In the genomic region with DNA sequence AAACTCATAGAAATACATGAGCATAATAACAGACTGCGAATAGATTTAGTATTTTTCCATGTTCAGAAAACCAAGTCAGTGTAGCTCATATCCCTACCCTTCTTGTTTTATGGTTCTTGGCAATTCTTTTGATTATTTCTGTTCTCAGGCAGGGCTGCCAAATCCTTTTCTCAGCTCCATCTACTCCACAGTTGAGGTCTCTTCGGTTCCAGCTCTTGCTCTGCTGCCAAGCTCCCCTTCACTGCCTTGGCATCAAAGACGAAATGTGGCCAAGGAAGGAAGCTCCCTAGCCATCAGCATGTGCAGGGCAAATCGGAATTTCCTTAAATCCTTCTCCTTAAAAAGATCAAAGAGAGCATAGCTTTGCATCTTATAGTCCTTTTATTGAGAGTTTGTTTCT, we compare ENCODE assay signal across 15 cellular contexts.
"Had no signal": no experiment of that assay in that cellular context is flagged by ENCODE, and none has a peak within 500 bp of the region (broad histone marks: within the 10 kb centered on the region; RNA-seq: fewer than 3 reads in every experiment).

No MANE protein-coding gene starts in this region.

- DNase-seq: activated CD4-positive, alpha-beta T cell treated with anti-CD3 and anti-CD28 coated beads for 1 hour; activated naive CD4-positive, alpha-beta T cell treated with Interleukin-2 at 50 U/mL for 16 hours; activated naive CD8-positive, alpha-beta T cell treated with anti-CD3 and anti-CD28 coated beads for 36 hours; activated T-cell treated with anti-CD3 and anti-CD28 coated beads, Interleukin-2, amount 50 U/mL, for 24 hours; body of pancreas; effector memory CD8-positive, alpha-beta T cell; esophagus squamous epithelium; gastrocnemius medialis; mucosa of descending colon; stimulated activated CD4-positive, alpha-beta T cell treated with anti-CD3 and anti-CD28 coated beads, Interleukin-4, amount 100 ng/mL, for 4 hours; stimulated activated naive CD8-positive, alpha-beta T cell treated with anti-CD3 and anti-CD28 coated beads, Interleukin-15, Interleukin-2, amounts not matched to agents 100 U/mL and 50 U/mL, for 24 hours; T-cell had no signal

- H3K27ac ChIP-seq: body of pancreas, esophagus squamous epithelium, gastrocnemius medialis, prostate gland, right atrium auricular region, thyroid gland had no signal

- H3K4me3 ChIP-seq: body of pancreas, esophagus squamous epithelium, gastrocnemius medialis, mucosa of descending colon, prostate gland, right atrium auricular region, thyroid gland had no signal
